In the genomic region with DNA sequence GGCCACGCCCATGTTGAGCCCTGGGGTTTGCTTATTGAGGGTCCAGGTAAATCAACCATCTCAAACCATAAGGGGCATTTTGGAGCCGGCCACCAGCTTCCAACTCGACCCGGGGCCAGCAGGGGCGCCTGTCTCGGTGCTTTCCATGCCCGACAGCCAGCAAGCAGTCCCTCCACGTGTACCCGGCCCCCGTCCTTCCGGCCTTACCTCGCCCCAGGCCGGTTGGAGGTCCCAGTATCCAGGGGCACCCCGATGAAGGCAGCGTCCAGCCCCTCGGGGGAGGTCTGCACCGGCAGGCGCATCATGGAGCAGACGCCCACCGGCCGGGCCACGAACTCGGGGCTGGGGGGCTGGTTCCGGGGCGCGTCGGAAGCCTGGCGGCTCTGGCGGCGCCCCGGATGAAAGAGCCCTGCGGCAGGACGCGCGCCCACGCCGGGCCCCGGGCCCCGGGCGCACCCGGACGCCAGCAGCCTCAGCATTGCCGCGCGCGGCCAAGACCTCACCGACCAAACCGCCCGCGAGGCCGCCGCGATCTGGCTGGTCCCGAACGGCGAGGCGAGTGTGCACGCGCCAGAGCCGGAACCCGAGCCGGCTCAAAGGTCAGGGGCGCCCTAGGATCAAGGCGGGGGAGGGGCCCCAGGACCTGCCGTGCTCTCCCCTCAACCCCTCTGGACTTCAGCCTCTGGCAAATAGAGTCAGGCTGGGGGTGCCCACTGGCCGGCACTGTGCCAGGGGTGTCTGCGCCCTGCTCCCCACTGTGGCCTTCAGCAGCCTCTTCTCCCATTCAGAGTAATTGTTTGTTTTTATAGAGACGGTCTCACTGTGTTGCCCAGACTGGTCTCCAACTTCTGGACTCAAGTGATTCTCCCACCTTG, we compare ENCODE assay signal across 8 cellular contexts.
DNase-seq lines count a peak whose midpoint lies in the region; ATAC-seq and TF ChIP-seq lines count a peak whose summit lies in the region.

A gene with protein sequence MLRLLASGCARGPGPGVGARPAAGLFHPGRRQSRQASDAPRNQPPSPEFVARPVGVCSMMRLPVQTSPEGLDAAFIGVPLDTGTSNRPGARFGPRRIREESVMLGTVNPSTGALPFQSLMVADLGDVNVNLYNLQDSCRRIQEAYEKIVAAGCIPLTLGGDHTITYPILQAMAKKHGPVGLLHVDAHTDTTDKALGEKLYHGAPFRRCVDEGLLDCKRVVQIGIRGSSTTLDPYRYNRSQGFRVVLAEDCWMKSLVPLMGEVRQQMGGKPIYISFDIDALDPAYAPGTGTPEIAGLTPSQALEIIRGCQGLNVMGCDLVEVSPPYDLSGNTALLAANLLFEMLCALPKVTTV (minus strand): TSS at position 563 of the 875 bp plus-strand sequence. CDS start 84 bp downstream, at position 479.

- no peak for TF ChIP-seq CTCF in KMS-11 (conservative IDR thresholded peaks at IDR 0.05; ENCODE audit: low read depth, low read length)

- H3K79me2 ChIP-seq in ACC112 (ENCODE audit: control insufficient read depth, insufficient read depth, low read length, unreplicated experiment) (no peaks in the 10 kb centered on the region), KMS-11 (ENCODE audit: insufficient read depth, low read depth) (no peaks in the 10 kb centered on the region; the same call in 1 of the 2 replicates)

- H3K27ac Mint-ChIP-seq in effector memory CD8-positive, alpha-beta T cell: peak within 1 kb of the TSS; percentile 78 to 82
- H3K27ac Mint-ChIP-seq in stimulated activated naive CD8-positive, alpha-beta T cell treated with anti-CD3 and anti-CD28 coated beads, Interleukin-15, amount 100 ng/mL, for 72 hours: peak within 1 kb of the TSS; percentile 97

- peak within 1 kb of the TSS; percentile 65 for H3K4me2 ChIP-seq in KMS-11

- H3K36me3 Mint-ChIP-seq in effector memory CD8-positive, alpha-beta T cell (ENCODE audit: insufficient read depth): peaks cover 6% of the 10 kb centered on the region

- peak within 1 kb of the TSS; percentile 99 for H2AFZ ChIP-seq in ACC112 (ENCODE audit: low read length, unreplicated experiment)
- H2AFZ ChIP-seq in KMS-11 (ENCODE audit: low read depth): peak within 1 kb of the TSS; percentile 82

- no peaks in the 10 kb centered on the region for H3K27me3 Mint-ChIP-seq in effector memory CD8-positive, alpha-beta T cell
- H3K27me3 Mint-ChIP-seq in stimulated activated naive CD8-positive, alpha-beta T cell treated with anti-CD3 and anti-CD28 coated beads, Interleukin-15, amount 100 ng/mL, for 72 hours: no peaks in the 10 kb centered on the region

- no peaks in the 10 kb centered on the region for H3K27me3 ChIP-seq in ACC112 (ENCODE audit: insufficient read depth, low read length)
- H3K27me3 ChIP-seq in KMS-11 (ENCODE audit: insufficient read depth, low read depth): no peaks in the 10 kb centered on the region
- no peaks in the 10 kb centered on the region for H3K27me3 ChIP-seq in muscle layer of duodenum (ENCODE audit: low read depth, low read length)

- peak; percentile 52 to 57 for DNase-seq in activated CD4-positive, alpha-beta T cell treated with anti-CD3 and anti-CD28 coated beads, Interleukin-2, amount 50 U/mL, for 4 hours
- peak; percentile 29 to 49 (median 30) for DNase-seq in effector memory CD8-positive, alpha-beta T cell
- DNase-seq in stimulated activated naive CD8-positive, alpha-beta T cell treated with anti-CD3 and anti-CD28 coated beads, Interleukin-15, amount 100 ng/mL, for 72 hours: peak; percentile 75 to 80

- H3K9ac ChIP-seq in KMS-11: peak within 1 kb of the TSS; percentile 93

- H3K9me3 Mint-ChIP-seq in effector memory CD8-positive, alpha-beta T cell: no peaks in the 10 kb centered on the region
- H3K9me3 Mint-ChIP-seq in stimulated activated naive CD8-positive, alpha-beta T cell treated with anti-CD3 and anti-CD28 coated beads, Interleukin-15, amount 100 ng/mL, for 72 hours: no peaks in the 10 kb centered on the region

- H3K4me3 ChIP-seq in ACC112 (ENCODE audit: low read depth, low read length) (peak within 1 kb of the TSS; percentile 84), KMS-11 (IDR thresholded peaks at IDR 0.05; ENCODE audit: insufficient read depth, low read depth, low read length) (peak within 1 kb of the TSS; percentile 30), muscle layer of duodenum (ENCODE audit: low read depth in 1 of 2, low read length in 2 of 2) (peak within 1 kb of the TSS; percentile 11 to 60)

- H3K36me3 ChIP-seq in ACC112 (ENCODE audit: insufficient read depth, low read length) (no peaks in the 10 kb centered on the region), KMS-11 (ENCODE audit: insufficient read depth) (no peaks in the 10 kb centered on the region), muscle layer of duodenum (ENCODE audit: control insufficient read depth in 1 of 2, insufficient read depth in 2 of 2, low read length in 2 of 2) (no peaks in the 10 kb centered on the region)

- H3K4me1 Mint-ChIP-seq in effector memory CD8-positive, alpha-beta T cell (ENCODE audit: low read depth in 2 of 2): peaks cover 8% of the 10 kb centered on the region in 2 donors
- H3K4me1 Mint-ChIP-seq in stimulated activated naive CD8-positive, alpha-beta T cell treated with anti-CD3 and anti-CD28 coated beads, Interleukin-15, amount 100 ng/mL, for 72 hours: peaks cover 46% of the 10 kb centered on the region

- H3K4me1 ChIP-seq in ACC112 (ENCODE audit: control insufficient read depth, insufficient read depth, low read length, unreplicated experiment) (peaks cover 3% of the 10 kb centered on the region), KMS-11 (ENCODE audit: low read depth, poor library complexity, severe bottlenecking) (peaks cover 32% of the 10 kb centered on the region), muscle layer of duodenum (ENCODE audit: control insufficient read depth in 1 of 2, insufficient read depth in 2 of 2, low read length in 2 of 2) (peaks cover 0 to 11% of the 10 kb centered on the region in 2 donors)

- H3K4me3 Mint-ChIP-seq in effector memory CD8-positive, alpha-beta T cell: peak within 1 kb of the TSS; percentile 80 to 83
- H3K4me3 Mint-ChIP-seq in stimulated activated naive CD8-positive, alpha-beta T cell treated with anti-CD3 and anti-CD28 coated beads, Interleukin-15, amount 100 ng/mL, for 72 hours: peak within 1 kb of the TSS; percentile 85 to 92

- H3K9me3 ChIP-seq in muscle layer of duodenum (ENCODE audit: control insufficient read depth in 1 of 2, low read length in 2 of 2): no peaks in the 10 kb centered on the region

- H4K20me1 ChIP-seq in KMS-11 (ENCODE audit: insufficient read depth): no peaks in the 10 kb centered on the region

- ATAC-seq in GM18907 (IDR thresholded peaks at IDR 0.05; ENCODE audit: unreplicated experiment) (peak; percentile 72), GM18870 (IDR thresholded peaks at IDR 0.05; ENCODE audit: unreplicated experiment) (no peak)
- peak; percentile 86 for ATAC-seq in effector memory CD8-positive, alpha-beta T cell (replicated peaks)
- peak; percentile 92 for ATAC-seq in stimulated activated naive CD8-positive, alpha-beta T cell treated with anti-CD3 and anti-CD28 coated beads, Interleukin-15, amount 100 ng/mL, for 72 hours

- H3K27ac ChIP-seq in ACC112 (ENCODE audit: low read depth, low read length) (no peak within 1 kb of the TSS; the same call in 1 of the 2 replicates), KMS-11 (peak within 1 kb of the TSS; percentile 86), muscle layer of duodenum (ENCODE audit: low read length) (no peak within 1 kb of the TSS)

Comparison
In these comparisons a context has a peak if more than half of its experiments do, and no peak if none do; other contexts are left out.
1. H3K4me3 ChIP-seq: peak in every context shown above with its lines; median percentile 84 in ACC112; 36 in muscle layer of duodenum; 30 in KMS-11.